ENCODE assay signal across 8 cellular contexts in genomic region chr16:29862383-29862883, GRCh38. TPM values are rescaled to one million over a fixed set of nuclear protein-coding genes. Genes with fewer than 3 reads are reported as not detected.
DNase-seq lines count a peak whose midpoint lies in the region; ATAC-seq and TF ChIP-seq lines count a peak whose summit lies in the region.

No MANE protein-coding gene starts in this region.

- ATAC-seq in HG02981 (IDR thresholded peaks at IDR 0.05; ENCODE audit: unreplicated experiment) (peak; percentile 3), left ventricle myocardium superior (peak; percentile 7), HG02642 (IDR thresholded peaks at IDR 0.05; ENCODE audit: poor library complexity, unreplicated experiment) (no peak)
- ATAC-seq in activated CD8-positive, alpha-beta T cell treated with anti-CD3 and anti-CD28 coated beads, Interleukin-2, amount 10 ng/mL, durations not matched to agents 7 days and 5 days = no peak

- peak overlapping the region; percentile 100 for H3K27ac Mint-ChIP-seq in activated CD8-positive, alpha-beta T cell treated with anti-CD3 and anti-CD28 coated beads, Interleukin-2, amount 10 ng/mL, durations not matched to agents 7 days and 5 days
- H3K27ac Mint-ChIP-seq in progenitor cell of endocrine pancreas = peak overlapping the region; percentile 90

- peak overlapping the region; percentile 91 for H3K4me3 Mint-ChIP-seq in activated CD8-positive, alpha-beta T cell treated with anti-CD3 and anti-CD28 coated beads, Interleukin-2, amount 10 ng/mL, durations not matched to agents 7 days and 5 days
- H3K4me3 Mint-ChIP-seq in progenitor cell of endocrine pancreas (ENCODE audit: low read depth) = peak overlapping the region; percentile 98

- intact Hi-C loops in left ventricle myocardium superior (cut with micrococcal nuclease) = no loop called here

- peak; percentile 50 for DNase-seq in D341Med (ENCODE audit: low spot score)
- DNase-seq in activated CD8-positive, alpha-beta T cell treated with anti-CD3 and anti-CD28 coated beads, Interleukin-2, amount 10 ng/mL, durations not matched to agents 7 days and 5 days = peak; percentile 32
- DNase-seq in left ventricle myocardium superior = peak; percentile 36
- no peak for DNase-seq in progenitor cell of endocrine pancreas (ENCODE audit: low spot score, unreplicated experiment)
- DNase-seq in NCI-H2029 (lab: John Stamatoyannopoulos, UW) = no peak
- no peak for DNase-seq in NCI-H2227 treated with DMSO at 0.1 percent for 48 hours (lab: John Stamatoyannopoulos, UW)

- CTCF ChIA-PET in activated CD8-positive, alpha-beta T cell treated with anti-CD3 and anti-CD28 coated beads, Interleukin-2, amount 10 ng/mL, durations not matched to agents 7 days and 5 days (lab: Charles Lee) = interaction anchor here (0.7 to 1.5 kb wide), 6 partner anchors 14 to 170 kb away, joined by 3 to 5 read pairs (median 4); partner anchors contain the start of gene TAOK2

- H3K27me3 Mint-ChIP-seq in activated CD8-positive, alpha-beta T cell treated with anti-CD3 and anti-CD28 coated beads, Interleukin-2, amount 10 ng/mL, durations not matched to agents 7 days and 5 days (ENCODE audit: low read depth) = no peaks in the 10 kb centered on the region
- H3K27me3 Mint-ChIP-seq in progenitor cell of endocrine pancreas = no peaks in the 10 kb centered on the region

- no peaks in the 10 kb centered on the region for H3K9me3 Mint-ChIP-seq in activated CD8-positive, alpha-beta T cell treated with anti-CD3 and anti-CD28 coated beads, Interleukin-2, amount 10 ng/mL, durations not matched to agents 7 days and 5 days (ENCODE audit: insufficient read depth)
- H3K9me3 Mint-ChIP-seq in progenitor cell of endocrine pancreas (ENCODE audit: low read depth) = no peaks in the 10 kb centered on the region

- peaks cover 26% of the 10 kb centered on the region for H3K4me1 Mint-ChIP-seq in activated CD8-positive, alpha-beta T cell treated with anti-CD3 and anti-CD28 coated beads, Interleukin-2, amount 10 ng/mL, durations not matched to agents 7 days and 5 days (ENCODE audit: low read depth)
- peaks cover 9% of the 10 kb centered on the region for H3K4me1 Mint-ChIP-seq in progenitor cell of endocrine pancreas (ENCODE audit: low read depth)

- H3K36me3 Mint-ChIP-seq in activated CD8-positive, alpha-beta T cell treated with anti-CD3 and anti-CD28 coated beads, Interleukin-2, amount 10 ng/mL, durations not matched to agents 7 days and 5 days (ENCODE audit: low read depth) = peaks cover 26% of the 10 kb centered on the region
- peaks cover 10% of the 10 kb centered on the region for H3K36me3 Mint-ChIP-seq in progenitor cell of endocrine pancreas (ENCODE audit: insufficient read depth)

- no peak for TF ChIP-seq CTCF in progenitor cell of endocrine pancreas (IDR thresholded peaks at IDR 0.05; ENCODE audit: unreplicated experiment)

- POLR2A ChIA-PET in activated CD8-positive, alpha-beta T cell treated with anti-CD3 and anti-CD28 coated beads, Interleukin-2, amount 10 ng/mL, durations not matched to agents 7 days and 5 days (lab: Charles Lee) = interaction anchor here (1.2 kb wide), 1 partner anchor 133 kb away, joined by 3 read pairs; the partner anchor contains the start of gene HIRIP3

RNA-seq across cellular contexts. Expression of gene CDIPT, which starts 0.6 kb away (rescaled TPM):
- 10 to 100 TPM; 51.1 to 53.2 TPM for total RNA-seq in activated CD8-positive, alpha-beta T cell treated with anti-CD3 and anti-CD28 coated beads, Interleukin-2, amount 10 ng/mL, durations not matched to agents 7 days and 5 days
- total RNA-seq in left ventricle myocardium superior = 65.8 TPM
- 46.3 and 51.2 TPM in 2 replicates for total RNA-seq in progenitor cell of endocrine pancreas

RNA-seq across cellular contexts. Expression of gene SEZ6L2, which starts 36.9 kb away (rescaled TPM):
- not detected for total RNA-seq in activated CD8-positive, alpha-beta T cell treated with anti-CD3 and anti-CD28 coated beads, Interleukin-2, amount 10 ng/mL, durations not matched to agents 7 days and 5 days
- total RNA-seq in left ventricle myocardium superior (0.22 TPM), progenitor cell of endocrine pancreas (13.2 and 16.2 TPM in 2 replicates)

RNA-seq across cellular contexts. Expression of gene ASPHD1, which starts 37.9 kb away (rescaled TPM):
- under 1 TPM in 1 of 2 experiments, not detected in 1; 0.24 TPM for total RNA-seq in activated CD8-positive, alpha-beta T cell treated with anti-CD3 and anti-CD28 coated beads, Interleukin-2, amount 10 ng/mL, durations not matched to agents 7 days and 5 days
- total RNA-seq in left ventricle myocardium superior (0.37 TPM), progenitor cell of endocrine pancreas (3.1 and 3.8 TPM in 2 replicates)

RNA-seq across cellular contexts. Expression of gene MVP, which starts 42.2 kb away (rescaled TPM):
- 100 to 1,000 TPM; 122 to 125 TPM for total RNA-seq in activated CD8-positive, alpha-beta T cell treated with anti-CD3 and anti-CD28 coated beads, Interleukin-2, amount 10 ng/mL, durations not matched to agents 7 days and 5 days
- total RNA-seq in left ventricle myocardium superior (47.0 TPM), progenitor cell of endocrine pancreas (6.5 and 9.0 TPM in 2 replicates)

RNA-seq across cellular contexts. Expression of gene PAGR1, which starts 46.5 kb away (rescaled TPM):
- 10 to 100 TPM; 39.1 TPM for total RNA-seq in activated CD8-positive, alpha-beta T cell treated with anti-CD3 and anti-CD28 coated beads, Interleukin-2, amount 10 ng/mL, durations not matched to agents 7 days and 5 days
- total RNA-seq in left ventricle myocardium superior (16.2 TPM), progenitor cell of endocrine pancreas (26.4 and 29.9 TPM in 2 replicates)

Comparison
In these comparisons a context has a peak if more than half of its experiments do, and no peak if none do; other contexts are left out.
1. DNase-seq: peak in D341Med (single experiment), activated CD8-positive, alpha-beta T cell treated with anti-CD3 and anti-CD28 coated beads, Interleukin-2, amount 10 ng/mL, durations not matched to agents 7 days and 5 days (single experiment) and left ventricle myocardium superior (single experiment); none in progenitor cell of endocrine pancreas (single experiment), NCI-H2029 (single experiment) and NCI-H2227 treated with DMSO at 0.1 percent for 48 hours (single experiment).
2. ATAC-seq: peak in HG02981 (single experiment) and left ventricle myocardium superior (single experiment); none in activated CD8-positive, alpha-beta T cell treated with anti-CD3 and anti-CD28 coated beads, Interleukin-2, amount 10 ng/mL, durations not matched to agents 7 days and 5 days (single experiment) and HG02642 (single experiment).
3. RNA of gene SEZ6L2, which starts 36.9 kb away (total RNA-seq): 13.2 to 16.2 TPM in progenitor cell of endocrine pancreas; 0.22 TPM in left ventricle myocardium superior (single experiment) and not detected in activated CD8-positive, alpha-beta T cell treated with anti-CD3 and anti-CD28 coated beads, Interleukin-2, amount 10 ng/mL, durations not matched to agents 7 days and 5 days; every median in the first group is over 10 times any median in the second.